1 cellular context compared by ENCODE assay signal in genomic region chr7:115005241-115005640, GRCh38.
TF ChIP-seq lines count a peak whose summit lies in the region.

No MANE protein-coding gene starts in this region.

TF ChIP-seq in GM23338, 12 proteins besides CTCF, POLR2A, EP300 and RAD21 (continued from another document):
- TF ChIP-seq ZNF462 (CRISPR knock-in tag; IDR thresholded peaks at IDR 0.05): no peak
- TF ChIP-seq ETS1 (IDR thresholded peaks at IDR 0.05): no peak
- no peak for TF ChIP-seq EZH2phosphoT487 (IDR thresholded peaks at IDR 0.05; ENCODE audit: unreplicated experiment)
- TF ChIP-seq JUNB (IDR thresholded peaks at IDR 0.05; ENCODE audit: unreplicated experiment): no peak
- TF ChIP-seq STAT1 (IDR thresholded peaks at IDR 0.05; ENCODE audit: unreplicated experiment): no peak
- TF ChIP-seq ZNF331 (CRISPR knock-in tag; IDR thresholded peaks at IDR 0.05; ENCODE audit: low read depth): no peak
- no peak for TF ChIP-seq ZNF114 (CRISPR knock-in tag; IDR thresholded peaks at IDR 0.05)
- no peak for TF ChIP-seq EZH2 (IDR thresholded peaks at IDR 0.05; ENCODE audit: low read depth, unreplicated experiment)
- no peak for TF ChIP-seq REST (IDR thresholded peaks at IDR 0.05; ENCODE audit: unreplicated experiment)
- no peak for TF ChIP-seq CREB1 (CRISPR knock-in tag; IDR thresholded peaks at IDR 0.05; ENCODE audit: low read depth)
- no peak for TF ChIP-seq NANOG (IDR thresholded peaks at IDR 0.05; ENCODE audit: borderline replicate concordance)
